Comparison of ENCODE assay signal across 20 cellular contexts in the genomic region with DNA sequence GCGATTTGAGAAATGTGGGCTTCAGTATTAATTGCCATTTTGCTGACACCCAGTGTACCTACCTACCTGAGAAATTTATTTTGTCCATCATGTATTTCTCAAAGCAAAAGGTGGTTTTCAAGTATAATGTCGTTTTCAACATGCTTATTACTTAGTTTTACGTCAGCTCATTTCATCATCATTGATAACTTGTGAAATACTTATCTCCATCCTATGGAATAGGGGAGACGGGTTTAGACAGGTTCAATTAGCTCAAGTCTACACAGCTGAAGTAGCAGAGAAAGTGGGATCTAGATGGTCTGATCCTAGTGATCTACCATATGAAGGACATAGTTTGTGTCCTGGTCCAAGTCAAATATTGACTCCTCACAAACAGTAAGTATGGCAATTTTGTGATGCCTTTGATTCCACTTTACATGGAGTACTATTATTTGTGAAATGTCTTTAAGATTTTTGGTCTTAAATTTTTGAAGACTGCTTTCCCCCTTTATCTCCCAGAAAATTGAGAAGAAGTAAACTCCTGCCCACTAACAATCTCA. TPM values are rescaled to one million over a fixed set of nuclear protein-coding genes. Genes with fewer than 3 reads are reported as not detected.
A peak's percentile ranks its signal among the peaks of the same experiment; 100 is the strongest.
DNase-seq lines count a peak whose midpoint lies in the region; ATAC-seq, FAIRE-seq and TF ChIP-seq lines count a peak whose summit lies in the region.
"Had no signal": no experiment of that assay in that cellular context is flagged by ENCODE, and none has a peak within 500 bp of the region (broad histone marks: within the 10 kb centered on the region; RNA-seq: fewer than 3 reads in every experiment).

No MANE protein-coding gene starts in this region.

- no peak overlapping the region for H3K4me3 Mint-ChIP-seq in progenitor cell of endocrine pancreas (ENCODE audit: low read depth)
- H3K4me3 Mint-ChIP-seq in T-cell = no peak overlapping the region
- H3K4me3 Mint-ChIP-seq: CD4-positive, CD25-positive, alpha-beta regulatory T cell; CD8-positive, alpha-beta memory T cell; GM23338; HFFc6 had no signal

- H2AFZ ChIP-seq in K562 (ENCODE audit: low read depth, low read length) = no peak overlapping the region
- H2AFZ ChIP-seq in HepG2 (ENCODE audit: low read length) = no peak overlapping the region
- H2AFZ ChIP-seq: GM23338 had no signal

- H3K27ac Mint-ChIP-seq in progenitor cell of endocrine pancreas (peak overlapping the region; percentile 1), T-cell (no peak overlapping the region)
- H3K27ac Mint-ChIP-seq: CD4-positive, CD25-positive, alpha-beta regulatory T cell; GM23338; HFFc6 had no signal

- CTCF ChIA-PET in K562 (lab: Yijun Ruan, JAX; ENCODE audit: low intra/inter-chr PET ratio) (no interaction called here), HepG2 (lab: Yijun Ruan, JAX; ENCODE audit: low intra/inter-chr PET ratio, low total read pairs) (no interaction called here), T-cell (lab: Charles Lee) (no interaction called here)

- peaks cover 0 to 12% of the 10 kb centered on the region in 2 experiments; a peak in 3 of 5 replicates for H3K4me1 ChIP-seq in K562 (replicated peaks in 1 of 2; ENCODE audit: control insufficient read depth in 2 of 2, insufficient read depth in 2 of 2, low read length in 2 of 2)
- H3K4me1 ChIP-seq in HepG2 (ENCODE audit: insufficient read depth, low read length) = peaks cover 11% of the 10 kb centered on the region
- H3K4me1 ChIP-seq: BE2C had no signal

- no peaks in the 10 kb centered on the region for H3K27me3 ChIP-seq in K562 (ENCODE audit: control insufficient read depth in 2 of 2, insufficient read depth in 2 of 2, low read length in 2 of 2)
- H3K27me3 ChIP-seq in HepG2 (ENCODE audit: control insufficient read depth in 1 of 2, insufficient read depth in 2 of 2, low read length in 2 of 2) = no peaks in the 10 kb centered on the region
- H3K27me3 ChIP-seq: BE2C had no signal

- H3K36me3 Mint-ChIP-seq in progenitor cell of endocrine pancreas (ENCODE audit: insufficient read depth) (peaks cover 2% of the 10 kb centered on the region), T-cell (peaks cover 10% of the 10 kb centered on the region)

- H3K27me3 Mint-ChIP-seq in progenitor cell of endocrine pancreas (no peaks in the 10 kb centered on the region), T-cell (no peaks in the 10 kb centered on the region)
- H3K27me3 Mint-ChIP-seq: CD4-positive, CD25-positive, alpha-beta regulatory T cell; CD8-positive, alpha-beta memory T cell had no signal

- H3K27ac ChIP-seq in K562 (ENCODE audit: extremely low read depth, low read depth, low read length) (no peak overlapping the region), HepG2 (ENCODE audit: extremely low read length, insufficient read depth, low read length) (no peak overlapping the region)

- BruUV-seq in K562 (replicated peaks; lab: Mats Ljungman, UMichigan) (TSS peak; percentile 0), HepG2 (replicated peaks; lab: Mats Ljungman, UMichigan) (no TSS peak)

- H3K79me2 ChIP-seq in K562 (ENCODE audit: control insufficient read depth, insufficient read depth, low read length) (peaks cover 29% of the 10 kb centered on the region), HepG2 (ENCODE audit: insufficient read depth, low read length) (no peaks in the 10 kb centered on the region)

- intact Hi-C loops in K562 (cut with micrococcal nuclease) = loop anchor here (10.0 kb wide), 1 partner anchor 384 kb away; no protein-coding TSS in a partner anchor
- intact Hi-C loops in HepG2 (cut with micrococcal nuclease; ENCODE audit: unreplicated experiment) = loop anchor here (10.0 kb wide), 1 partner anchor 274 kb away; no protein-coding TSS in a partner anchor

- H3K4me3 ChIP-seq in LNCaP clone FGC (ENCODE audit: low read depth, low read length) (no peak overlapping the region), K562 (no peak overlapping the region), HepG2 (replicated peaks in 1 of 3; ENCODE audit: insufficient read depth in 1 of 3, low read depth in 2 of 3, low read length in 3 of 3) (no peak overlapping the region)
- H3K4me3 ChIP-seq: GM23338 had no signal

- H3K9me3 Mint-ChIP-seq in progenitor cell of endocrine pancreas (ENCODE audit: low read depth) (no peaks in the 10 kb centered on the region), T-cell (no peaks in the 10 kb centered on the region)
- H3K9me3 Mint-ChIP-seq: CD4-positive, CD25-positive, alpha-beta regulatory T cell; CD8-positive, alpha-beta memory T cell; GM23338; HFFc6 had no signal

- H4K20me1 ChIP-seq in K562 (replicated peaks; ENCODE audit: control insufficient read depth, insufficient read depth, low read length) (no peaks in the 10 kb centered on the region), HepG2 (ENCODE audit: insufficient read depth, low read length) (no peaks in the 10 kb centered on the region)

- peak; percentile 40 for DNase-seq in LNCaP clone FGC (ENCODE audit: low read depth)
- no peak for DNase-seq in K562 (ENCODE audit: extremely low read depth in 1 of 4, low spot score in 3 of 4)
- DNase-seq in HepG2 (ENCODE audit: low spot score) = peak; percentile 28
- DNase-seq in progenitor cell of endocrine pancreas (ENCODE audit: low spot score, unreplicated experiment) = no peak
- no peak for DNase-seq in T-cell
- no peak for DNase-seq in Kasumi-1 (lab: John Stamatoyannopoulos, UW)
- DNase-seq: ACHN; BE2C; C1 segment of cervical spinal cord; CD4-positive, CD25-positive, alpha-beta regulatory T cell; CD8-positive, alpha-beta memory T cell; COR-L47; H7; HFFc6 had no signal

- TF ChIP-seq CTCF in LNCaP clone FGC (IDR thresholded peaks at IDR 0.05; ENCODE audit: control insufficient read depth, extremely low read depth, insufficient read depth) (no peak), K562 (IDR thresholded peaks at IDR 0.05 in 2 of 3, conservative IDR thresholded peaks at IDR 0.05 in 1 of 3; ENCODE audit: insufficient read depth in 2 of 3, low read depth in 1 of 3, low read length in 3 of 3) (no peak), HepG2 (CRISPR knock-in tag; IDR thresholded peaks at IDR 0.05) (no peak), progenitor cell of endocrine pancreas (IDR thresholded peaks at IDR 0.05; ENCODE audit: unreplicated experiment) (no peak)

- H3K4me2 ChIP-seq in K562 (ENCODE audit: insufficient read depth, low read length) = no peak overlapping the region
- no peak overlapping the region for H3K4me2 ChIP-seq in HepG2 (ENCODE audit: low read depth, low read length)
- H3K4me2 ChIP-seq: GM23338 had no signal

- TF ChIP-seq EP300 in K562 (IDR thresholded peaks at IDR 0.05; ENCODE audit: low read length) (no peak), HepG2 (IDR thresholded peaks at IDR 0.05; ENCODE audit: low read depth in 2 of 2, low read length in 2 of 2) (no peak), HepG2 (CRISPR knock-in tag; IDR thresholded peaks at IDR 0.05; ENCODE audit: borderline replicate concordance) (no peak)

- H3K36me3 ChIP-seq in K562 (ENCODE audit: control insufficient read depth, insufficient read depth, low read length) (peaks cover 37% of the 10 kb centered on the region), HepG2 (replicated peaks in 1 of 2; ENCODE audit: control insufficient read depth in 1 of 2, insufficient read depth in 2 of 2, low read length in 2 of 2) (peaks cover 0 to 3% of the 10 kb centered on the region in 2 experiments; a peak in 1 of 5 replicates)
- H3K36me3 ChIP-seq: BE2C had no signal

- H3K9me3 ChIP-seq in K562 (replicated peaks; ENCODE audit: control insufficient read depth, insufficient read depth, low read depth, low read length) = no peaks in the 10 kb centered on the region
- H3K9me3 ChIP-seq in HepG2 (ENCODE audit: low read length) = no peaks in the 10 kb centered on the region
- H3K9me3 ChIP-seq: BE2C had no signal

- H3K9ac ChIP-seq in K562 (ENCODE audit: insufficient read depth in 1 of 2, low read depth in 2 of 2, low read length in 2 of 2) (no peak overlapping the region), HepG2 (ENCODE audit: insufficient read depth, low read depth, low read length) (no peak overlapping the region)

- FAIRE-seq in K562 (lab: Jason Lieb, UNC) = no peak
- no peak for FAIRE-seq in HepG2 (lab: Jason Lieb, UNC)
- FAIRE-seq: A204.1, G401.6, GM12891 had no signal

- WGBS in K562 (ENCODE audit: insufficient coverage, low coverage, missing lambda C conversion rate) = 72% methylated on average over 4 of the region's 4 CpGs
- 93% methylated on average over 4 of the region's 4 CpGs for WGBS in HepG2 (ENCODE audit: low lambda C conversion rate)

- H3K4me1 Mint-ChIP-seq in progenitor cell of endocrine pancreas (ENCODE audit: low read depth) = no peaks in the 10 kb centered on the region
- peaks cover 20 to 21% (median 20%) of the 10 kb centered on the region in 3 donors for H3K4me1 Mint-ChIP-seq in T-cell

- in situ Hi-C loops in K562 (cut with MboI) = no loop called here
- in situ Hi-C loops in HepG2 (cut with HindIII; ENCODE audit: extremely low pct_ligation_motif_present, low pct_unique_long_range_greater_than_20kb) = no loop called here

- POLR2A ChIA-PET in K562 (lab: Yijun Ruan, JAX) (interaction anchor here (0.5 to 2.0 kb wide), 13 partner anchors 8 to 593 kb away, joined by 3 to 6 read pairs (median 3); no protein-coding TSS in a partner anchor), HepG2 (lab: Yijun Ruan, JAX) (no interaction called here), T-cell (lab: Charles Lee) (no interaction called here)

- peak; percentile 59 for TF ChIP-seq POLR2A in K562 (conservative IDR thresholded peaks at IDR 0.05)
- no peak for TF ChIP-seq POLR2A in HepG2 (IDR thresholded peaks at IDR 0.05; ENCODE audit: insufficient read depth in 1 of 2, low read depth in 2 of 2, low read length in 2 of 2)

- no peaks in the 10 kb centered on the region for H3K9me1 ChIP-seq in K562 (ENCODE audit: control insufficient read depth, insufficient read depth, low read length)

- peak; percentile 50 for ATAC-seq in K562
- peak; percentile 33; the same call in 1 of the 3 replicates for ATAC-seq in HepG2
- ATAC-seq in T-cell (replicated peaks in 1 of 4) = no peak
- no peak for ATAC-seq in HG03045 (IDR thresholded peaks at IDR 0.05; ENCODE audit: unreplicated experiment)
- ATAC-seq: GM23338, HCT116 had no signal

- TF ChIP-seq RAD21 in K562 (CRISPR knock-in tag; conservative IDR thresholded peaks at IDR 0.05 in 1 of 2, IDR thresholded peaks at IDR 0.05 in 1 of 2) = peak in 1 of 2 experiments; percentile 17; a peak in 1 of 4 replicates
- no peak for TF ChIP-seq RAD21 in HepG2 (CRISPR knock-in tag; IDR thresholded peaks at IDR 0.05)

RNA-seq across cellular contexts. Expression of gene VAPA, which starts 45.1 kb away (rescaled TPM):
- total RNA-seq in K562 (2011; cell fraction: chromatin; rRNA removed; ENCODE audit: low replicate concordance) = 131 and 315 TPM in 2 replicates
- 118 and 122 TPM in 2 replicates for total RNA-seq in K562 (2011; cell fraction: nucleolus; rRNA removed)
- 147 and 249 TPM in 2 replicates for total RNA-seq in K562 (2011; cell fraction: nucleoplasm; rRNA removed)
- total RNA-seq in K562 (2014; rRNA removed) = 516 and 526 TPM in 2 replicates
- total RNA-seq in K562 (2014; rRNA removed; fragmentation: Illumina TruSeq; extraction: Trizol) = 624 and 729 TPM in 2 replicates
- 726 and 732 TPM in 2 replicates for total RNA-seq in K562 (2015; rRNA removed; fragmentation: Illumina TruSeq; extraction: Trizol)
- total RNA-seq in K562 (2021) = 504 and 509 TPM in 2 replicates
- polyA plus RNA-seq in K562 (2011; rRNA removed) = 544 and 809 TPM in 2 replicates
- polyA plus RNA-seq in K562 (2011; cell fraction: cytosol; rRNA removed) = 202 and 314 TPM in 2 replicates
- polyA plus RNA-seq in K562 (2011; cell fraction: nucleus; rRNA removed) = 169 and 199 TPM in 2 replicates
- polyA plus RNA-seq in K562 (2012) = 376 and 498 TPM in 2 replicates
- 790 and 902 TPM in 2 replicates for polyA plus RNA-seq in K562 (2014; fragmentation: Illumina TruSeq; extraction: Trizol)
- polyA plus RNA-seq in K562 (2014; fragmentation: Nextera tagmentation; extraction: Ambion mirVana) = 100 to 1,000 TPM; 219 to 224 TPM
- polyA plus RNA-seq in K562 (2014; rRNA removed) = 455 and 489 TPM in 2 replicates
- 866 and 913 TPM in 2 replicates for polyA minus RNA-seq in K562 (2011; rRNA and poly(A)+ RNA removed)
- polyA minus RNA-seq in K562 (2011; cell fraction: cytosol; rRNA and poly(A)+ RNA removed) = 292 and 382 TPM in 2 replicates
- polyA minus RNA-seq in K562 (2011; cell fraction: nucleus; rRNA and poly(A)+ RNA removed) = 176 and 203 TPM in 2 replicates
- total RNA-seq in HepG2 (2016; rRNA removed; fragmentation: Illumina TruSeq; extraction: Trizol) = 294 and 375 TPM in 2 replicates
- 264 and 266 TPM in 2 replicates for total RNA-seq in HepG2 (2016; cell fraction: cytosol; rRNA removed; fragmentation: Illumina TruSeq; extraction: Trizol; ENCODE audit: low read depth)
- 297 and 387 TPM in 2 replicates for total RNA-seq in HepG2 (2016; cell fraction: insoluble cytoplasmic fraction; rRNA removed; fragmentation: Illumina TruSeq; extraction: Trizol)
- 204 and 205 TPM in 2 replicates for total RNA-seq in HepG2 (2016; cell fraction: membrane; rRNA removed; fragmentation: Illumina TruSeq; extraction: Trizol)
- total RNA-seq in HepG2 (2016; cell fraction: nucleus; rRNA removed; fragmentation: Illumina TruSeq; extraction: Trizol) = 154 and 169 TPM in 2 replicates
- polyA plus RNA-seq in HepG2 (2011; rRNA removed) = 135 and 167 TPM in 2 replicates
- 88.4 and 143 TPM in 2 replicates for polyA plus RNA-seq in HepG2 (2011; cell fraction: cytosol; rRNA removed)
- 42.2 and 58.3 TPM in 2 replicates for polyA plus RNA-seq in HepG2 (2011; cell fraction: nucleus; rRNA removed)
- polyA plus RNA-seq in HepG2 (2012) = 139 and 149 TPM in 2 replicates
- 89.1 and 105 TPM in 2 replicates for polyA plus RNA-seq in HepG2 (2016; cell fraction: cytosol; fragmentation: Illumina TruSeq; extraction: Trizol; ENCODE audit: low read depth)
- 426 and 427 TPM in 2 replicates for polyA plus RNA-seq in HepG2 (2016; cell fraction: insoluble cytoplasmic fraction; fragmentation: Illumina TruSeq; extraction: Trizol; ENCODE audit: low read depth)
- polyA plus RNA-seq in HepG2 (2016; cell fraction: membrane; fragmentation: Illumina TruSeq; extraction: Trizol; ENCODE audit: low read depth) = 141 and 145 TPM in 2 replicates
- 175 and 198 TPM in 2 replicates for polyA plus RNA-seq in HepG2 (2016; cell fraction: nucleus; fragmentation: Illumina TruSeq; extraction: Trizol; ENCODE audit: insufficient read depth, low read depth)
- 70.7 and 89.7 TPM in 2 replicates for polyA minus RNA-seq in HepG2 (2011; rRNA and poly(A)+ RNA removed; ENCODE audit: low replicate concordance)
- polyA minus RNA-seq in HepG2 (2011; cell fraction: cytosol; rRNA and poly(A)+ RNA removed) = 146 and 183 TPM in 2 replicates
- 140 and 144 TPM in 2 replicates for polyA minus RNA-seq in HepG2 (2011; cell fraction: nucleus; rRNA and poly(A)+ RNA removed)
- total RNA-seq in progenitor cell of endocrine pancreas = 115 and 125 TPM in 2 replicates
- 100 to 1,000 TPM; 116 to 157 (median 119) TPM for total RNA-seq in T-cell

Comparison
In these comparisons a context has a peak if more than half of its experiments do, and no peak if none do; other contexts are left out.
1. DNase-seq: peak in LNCaP clone FGC (single experiment) and HepG2 (single experiment); none in K562 (0 of 4), progenitor cell of endocrine pancreas (single experiment), T-cell (0 of 34) and Kasumi-1 (0 of 2).
2. ATAC-seq: peak in K562 (single experiment) and HepG2 (single experiment); none in T-cell (0 of 4) and HG03045 (single experiment).